In genomic region chr2:151745261-151745660, GRCh38 we compare ENCODE assay signal across 1 cellular context. TPM values are rescaled to one million over a fixed set of nuclear protein-coding genes. Genes with fewer than 3 reads are reported as not detected.
"Had no signal": no experiment of that assay in that cellular context is flagged by ENCODE, and none has a peak within 500 bp of the region (broad histone marks: within the 10 kb centered on the region; RNA-seq: fewer than 3 reads in every experiment).

No MANE protein-coding gene starts in this region.

RNA-seq across cellular contexts. Expression of gene NEB, which starts 11.0 kb away (rescaled TPM):
- total RNA-seq: M059J had no signal
